ENCODE assay signal across 8 cellular contexts in genomic region chr17:76273435-76273921, GRCh38. TPM values are rescaled to one million over a fixed set of nuclear protein-coding genes. Genes with fewer than 3 reads are reported as not detected.
A peak's percentile ranks its signal among the peaks of the same experiment; 100 is the strongest.
DNase-seq lines count a peak whose midpoint lies in the region; ATAC-seq, FAIRE-seq and TF ChIP-seq lines count a peak whose summit lies in the region.

No MANE protein-coding gene starts in this region.

- no peak overlapping the region for H3K9ac ChIP-seq in IMR-90 (ENCODE audit: low read depth, low read length)
- H3K9ac ChIP-seq in GM12878 (ENCODE audit: control insufficient read depth, insufficient read depth, low read length) = peak overlapping the region; percentile 99

- POLR2A ChIA-PET in IMR-90 (lab: Charles Lee; ENCODE audit: unreplicated experiment) = no interaction called here
- POLR2A ChIA-PET in GM12878 (lab: Charles Lee) = interaction anchor here (0.6 to 17.9 kb wide), 6 partner anchors 11 to 368 kb away, joined by 3 to 427 read pairs (median 43); partner anchors contain the start of genes MRPL38, RNF157 and UBALD2

- in situ Hi-C loops in IMR-90 (cut with MboI; ENCODE audit: low sequenced_read_pairs) = no loop called here
- in situ Hi-C loops in GM12878 (cut with MboI) = loop anchor here (25.0 kb wide), 2 partner anchors 1189 to 1889 kb away; partner anchors contain the start of gene SYNGR2

- FAIRE-seq in GM12878 (lab: Jason Lieb, UNC) (no peak), pancreas (lab: Jason Lieb, UNC) (no peak)

- H3K27ac ChIP-seq in IMR-90 (ENCODE audit: insufficient read depth, low read length) = no peak overlapping the region
- H3K27ac ChIP-seq in GM12878 (ENCODE audit: control insufficient read depth, insufficient read depth) = peak overlapping the region; percentile 99
- H3K27ac ChIP-seq in pancreas = no peak overlapping the region

- dilution Hi-C loops in IMR-90 (cut with HindIII; ENCODE audit: low sequenced_read_pairs, unreplicated experiment) = no loop called here

- H3K4ac ChIP-seq in IMR-90 (ENCODE audit: low read depth, low read length) = no peak overlapping the region

- no peak for ATAC-seq in IMR-90 (ENCODE audit: low read depth)
- ATAC-seq in GM12878 = no peak
- ATAC-seq in pancreas = no peak
- no peak for ATAC-seq in HG02678 (IDR thresholded peaks at IDR 0.05; ENCODE audit: unreplicated experiment)
- ATAC-seq in HG03432 (IDR thresholded peaks at IDR 0.05; ENCODE audit: unreplicated experiment) = no peak

- TF ChIP-seq RAD21 in IMR-90 (IDR thresholded peaks at IDR 0.05; ENCODE audit: low read length) (no peak), GM12878 (IDR thresholded peaks at IDR 0.05; ENCODE audit: insufficient read depth, low read depth, low read length) (no peak)

- no CpG with 5 or more reads among the region's 14 CpGs for WGBS in IMR-90 (ENCODE audit: extremely low coverage in 2 of 2, insufficient read length in 1 of 2), 2 experiments
- 90% methylated on average over 14 of the region's 14 CpGs for WGBS in GM12878 (ENCODE audit: insufficient coverage, insufficient replicate concordance, low lambda C conversion rate, missing lambda C conversion rate)
- WGBS in pancreas, 2 donors = 92 to 94% methylated on average over 13 to 14 of the region's 14 CpGs

- SMC1A ChIA-PET in GM12878 (lab: Charles Lee; ENCODE audit: uncharacterized antibody, unreplicated experiment) = interaction anchor here (0.9 to 10.2 kb wide), 8 partner anchors 12 to 152 kb away, joined by 4 to 152 read pairs (median 10); partner anchors contain the start of gene UBALD2

- RAD21 ChIA-PET in GM12878 (lab: Charles Lee; ENCODE audit: unreplicated experiment) = interaction anchor here (1.0 to 18.5 kb wide), 6 partner anchors 10 to 150 kb away, joined by 3 to 419 read pairs (median 60); partner anchors contain the start of gene UBALD2

- H3K79me2 ChIP-seq in GM12878 (ENCODE audit: control insufficient read depth, insufficient read depth, low read length) = peaks cover 38% of the 10 kb centered on the region

- H2AFZ ChIP-seq in IMR-90 (replicated peaks; ENCODE audit: low read length, poor library complexity) (no peak overlapping the region), GM12878 (ENCODE audit: control insufficient read depth, low read depth, low read length) (no peak overlapping the region)

- no peak overlapping the region for H3K18ac ChIP-seq in IMR-90 (ENCODE audit: low read depth, low read length)

- H4K20me1 ChIP-seq in IMR-90 (ENCODE audit: insufficient read depth, low read length) (no peaks in the 10 kb centered on the region; the same call in 1 of the 2 replicates), GM12878 (ENCODE audit: control insufficient read depth, insufficient read depth) (no peaks in the 10 kb centered on the region)

- H3K14ac ChIP-seq in IMR-90 (replicated peaks; ENCODE audit: low read depth, low read length) = no peak overlapping the region

- no peak overlapping the region for H2BK15ac ChIP-seq in IMR-90 (ENCODE audit: low read depth, low read length)

- H2BK5ac ChIP-seq in IMR-90 (ENCODE audit: low read depth, low read length, poor library complexity, severe bottlenecking) = no peak overlapping the region

- H3K79me1 ChIP-seq in IMR-90 (ENCODE audit: low read depth in 1 of 2, low read length in 2 of 2) = peaks cover 13 to 39% of the 10 kb centered on the region in 2 experiments; a peak in 3 of 4 replicates

- H3K4me1 ChIP-seq in IMR-90 (ENCODE audit: control insufficient read depth, insufficient read depth, low read length) (peaks cover 7% of the 10 kb centered on the region), GM12878 (ENCODE audit: control insufficient read depth, insufficient read depth, low read length) (peaks cover 47% of the 10 kb centered on the region), pancreas (peaks cover 13 to 37% (median 14%) of the 10 kb centered on the region in 3 donors)

- H4K5ac ChIP-seq in IMR-90 (ENCODE audit: low read depth, low read length) = no peak overlapping the region

- no peak for TF ChIP-seq CTCF in IMR-90 (conservative IDR thresholded peaks at IDR 0.05; ENCODE audit: low read depth, low read length)
- no peak for TF ChIP-seq CTCF in GM12878 (IDR thresholded peaks at IDR 0.05 in 2 of 3, conservative IDR thresholded peaks at IDR 0.05 in 1 of 3; ENCODE audit: control insufficient read depth in 2 of 3, extremely low read depth in 1 of 3, insufficient read depth in 1 of 3, low read depth in 3 of 3, low read length in 3 of 3)
- no peak for TF ChIP-seq CTCF in pancreas (IDR thresholded peaks at IDR 0.05)

- H2AK9ac ChIP-seq in IMR-90 (replicated peaks; ENCODE audit: low read depth, low read length, poor library complexity) = peak overlapping the region; percentile 66

- H2BK120ac ChIP-seq in IMR-90 (ENCODE audit: low read depth, low read length) = no peak overlapping the region

- no peak overlapping the region for H4K8ac ChIP-seq in IMR-90 (ENCODE audit: low read depth in 2 of 2, low read length in 2 of 2)

- H3K9me1 ChIP-seq in IMR-90 (ENCODE audit: insufficient read depth, low read length) = peaks cover 6% of the 10 kb centered on the region

- peaks cover 9% of the 10 kb centered on the region for H3K36me3 ChIP-seq in IMR-90 (ENCODE audit: control insufficient read depth, insufficient read depth, low read length)
- no peaks in the 10 kb centered on the region; a peak in 1 of 4 replicates for H3K36me3 ChIP-seq in GM12878 (ENCODE audit: control insufficient read depth in 2 of 2, insufficient read depth in 2 of 2, low read length in 1 of 2)
- peaks cover 0 to 8% (median 0%) of the 10 kb centered on the region in 3 donors for H3K36me3 ChIP-seq in pancreas

- no peak overlapping the region for H3K56ac ChIP-seq in IMR-90 (ENCODE audit: extremely low read depth, insufficient read depth, low read length)

- H2BK20ac ChIP-seq in IMR-90 (ENCODE audit: low read depth, low read length) = no peak overlapping the region

- H2AK5ac ChIP-seq in IMR-90 (ENCODE audit: low read depth, low read length) = no peak overlapping the region

- no peaks in the 10 kb centered on the region for H3K9me3 ChIP-seq in IMR-90 (ENCODE audit: control insufficient read depth, insufficient read depth, low read length)
- no peaks in the 10 kb centered on the region for H3K9me3 ChIP-seq in GM12878 (replicated peaks; ENCODE audit: control insufficient read depth, insufficient read depth, low read length)
- H3K9me3 ChIP-seq in pancreas = no peaks in the 10 kb centered on the region

- no TSS peak for BruUV-seq in IMR-90 (replicated peaks; lab: Mats Ljungman, UMichigan)
- no TSS peak for BruUV-seq in GM12878 (replicated peaks; lab: Mats Ljungman, UMichigan)

- H3K4me2 ChIP-seq in IMR-90 (ENCODE audit: low read depth, low read length) (no peak overlapping the region), GM12878 (ENCODE audit: control insufficient read depth, insufficient read depth) (peak overlapping the region; percentile 18; the same call in 1 of the 2 replicates)

- no peak overlapping the region for H3K23ac ChIP-seq in IMR-90 (ENCODE audit: low read depth, low read length)

- no peak overlapping the region for H4K91ac ChIP-seq in IMR-90 (ENCODE audit: insufficient read depth, low read depth, low read length)

- no peak for TF ChIP-seq POLR2A in IMR-90 (IDR thresholded peaks at IDR 0.05; ENCODE audit: low read depth, low read length)
- TF ChIP-seq POLR2A in GM12878 (IDR thresholded peaks at IDR 0.05; ENCODE audit: low read depth, low read length) = peak; percentile 62

- intact Hi-C loops in IMR-90 (cut with micrococcal nuclease) (no loop called here), GM12878 (cut with micrococcal nuclease; ENCODE audit: unreplicated experiment) (no loop called here), pancreas (cut with DNase I) (no loop called here)

- no peak for TF ChIP-seq EP300 in GM12878 (IDR thresholded peaks at IDR 0.05; ENCODE audit: borderline replicate concordance in 1 of 2, control insufficient read depth in 1 of 2, low read depth in 2 of 2, low read length in 2 of 2)

- CTCF ChIA-PET in IMR-90 (lab: Yijun Ruan, JAX) = interaction anchor here (1.3 kb wide), 1 partner anchor 9 kb away, joined by 3 read pairs; the partner anchor contains the start of gene UBALD2
- CTCF ChIA-PET in GM12878 (lab: Yijun Ruan, JAX) = interaction anchor here (0.9 to 10.6 kb wide), 9 partner anchors 9 to 259 kb away, joined by 3 to 160 read pairs (median 3); no protein-coding TSS in a partner anchor

- DNase-seq in D341Med (ENCODE audit: low spot score) = peak; percentile 54
- DNase-seq in IMR-90 = no peak
- no peak for DNase-seq in GM12878 (ENCODE audit: low read depth, low spot score)
- peak in 4 of 6 donors; percentile 26 to 76 (median 56) for DNase-seq in pancreas
- DNase-seq in iPS-NIHi11 (ENCODE audit: low spot score) = no peak
- no peak for DNase-seq in NCI-H510A (lab: John Stamatoyannopoulos, UW)

- H3K4me3 ChIP-seq in IMR-90 (ENCODE audit: insufficient read depth, low read depth, low read length) = no peak overlapping the region
- 0 out of 2 replicates have a peak overlapping the region, but pooled peaks have one; percentile 58 for H3K4me3 ChIP-seq in GM12878
- H3K4me3 ChIP-seq in pancreas = no peak overlapping the region

- H3K27me3 ChIP-seq in IMR-90 (ENCODE audit: control insufficient read depth, insufficient read depth, low read length) = no peaks in the 10 kb centered on the region
- H3K27me3 ChIP-seq in GM12878 (replicated peaks in 1 of 2; ENCODE audit: control insufficient read depth in 2 of 2, insufficient read depth in 2 of 2, low read length in 1 of 2) = no peaks in the 10 kb centered on the region
- no peaks in the 10 kb centered on the region for H3K27me3 ChIP-seq in pancreas

RNA-seq across cellular contexts. Expression of gene UBALD2, which starts 8.3 kb away (rescaled TPM):
- total RNA-seq in IMR-90 (2012; rRNA removed) (0.90 and 1.4 TPM in 2 replicates), GM12878 (2014; rRNA removed) (54.7 and 63.4 TPM in 2 replicates), GM12878 (2014; rRNA removed; fragmentation: Illumina TruSeq; extraction: Trizol) (12.3 and 17.1 TPM in 2 replicates), GM12878 (2021) (130 and 132 TPM in 2 replicates), pancreas (10 to 100 TPM; 17.8 to 34.6 (median 24.6) TPM)
- polyA plus RNA-seq in IMR-90 (2012; rRNA removed) (12.1 and 19.9 TPM in 2 replicates), GM12878 (2011; rRNA removed) (50.3 and 165 TPM in 2 replicates), GM12878 (2014; fragmentation: Illumina TruSeq; extraction: Trizol) (12.1 and 24.0 TPM in 2 replicates), GM12878 (2014; fragmentation: Nextera tagmentation; extraction: Ambion mirVana) (10 to 100 TPM in 1 of 2 experiments, 1 to 10 TPM in 1; 4.4 to 16.4 TPM), GM12878 (2014; rRNA removed) (66.4 and 81.1 TPM in 2 replicates), GM12878 (2016; fragmentation: Nextera tagmentation; extraction: Ambion mirVana) (1 to 10 TPM; 2.8 TPM), pancreas (10 to 100 TPM; 21.8 to 30.0 TPM)
- polyA plus RNA-seq in IMR-90 (2012; cell fraction: cytosol; rRNA removed) = 11.6 and 33.1 TPM in 2 replicates
- 14.2 and 21.7 TPM in 2 replicates for polyA plus RNA-seq in IMR-90 (2012; cell fraction: nucleus; rRNA removed; ENCODE audit: low replicate concordance)
- 10.7 and 18.0 TPM in 2 replicates for total RNA-seq in GM12878 (2013; cell fraction: nucleolus; rRNA removed)
- 44.7 TPM for polyA plus RNA-seq in GM12878 (2011; ENCODE audit: low read depth)
- 54.9 and 77.4 TPM in 2 replicates for polyA plus RNA-seq in GM12878 (2011; cell fraction: cytosol; rRNA removed)
- 56.6 and 64.5 TPM in 2 replicates for polyA plus RNA-seq in GM12878 (2011; cell fraction: nucleus; rRNA removed)
- polyA plus RNA-seq in GM12878 (2012) = 98.6 and 132 TPM in 2 replicates
- 24.4 and 40.4 TPM in 2 replicates for polyA minus RNA-seq in GM12878 (2011; rRNA and poly(A)+ RNA removed)
- 55.5 and 60.7 TPM in 2 replicates for polyA minus RNA-seq in GM12878 (2011; cell fraction: cytosol; rRNA and poly(A)+ RNA removed)
- polyA minus RNA-seq in GM12878 (2011; cell fraction: nucleus; rRNA and poly(A)+ RNA removed) = 18.3 and 30.3 TPM in 2 replicates

RNA-seq across cellular contexts. Expression of gene RNF157, which starts 33.2 kb away (rescaled TPM):
- total RNA-seq in IMR-90 (2012; rRNA removed) = 0.54 and 0.83 TPM in 2 replicates
- polyA plus RNA-seq in IMR-90 (2012; rRNA removed) = 1.1 and 1.3 TPM in 2 replicates
- 0.56 and 0.93 TPM in 2 replicates for polyA plus RNA-seq in IMR-90 (2012; cell fraction: cytosol; rRNA removed)
- 0.74 and 1.1 TPM in 2 replicates for polyA plus RNA-seq in IMR-90 (2012; cell fraction: nucleus; rRNA removed; ENCODE audit: low replicate concordance)
- total RNA-seq in GM12878 (2013; cell fraction: nucleolus; rRNA removed) = 1.4 and 2.8 TPM in 2 replicates
- 9.7 and 10.4 TPM in 2 replicates for total RNA-seq in GM12878 (2014; rRNA removed)
- total RNA-seq in GM12878 (2014; rRNA removed; fragmentation: Illumina TruSeq; extraction: Trizol) = 10.4 and 11.8 TPM in 2 replicates
- 14.8 and 17.9 TPM in 2 replicates for total RNA-seq in GM12878 (2021)
- 5.8 TPM for polyA plus RNA-seq in GM12878 (2011; ENCODE audit: low read depth)
- 6.0 and 7.3 TPM in 2 replicates for polyA plus RNA-seq in GM12878 (2011; rRNA removed)
- polyA plus RNA-seq in GM12878 (2011; cell fraction: cytosol; rRNA removed) = 7.3 and 8.6 TPM in 2 replicates
- 3.7 and 4.7 TPM in 2 replicates for polyA plus RNA-seq in GM12878 (2011; cell fraction: nucleus; rRNA removed)
- polyA plus RNA-seq in GM12878 (2012) = 6.4 and 8.4 TPM in 2 replicates
- polyA plus RNA-seq in GM12878 (2014; fragmentation: Illumina TruSeq; extraction: Trizol) = 14.1 and 15.9 TPM in 2 replicates
- 1 to 10 TPM; 5.2 to 9.5 TPM for polyA plus RNA-seq in GM12878 (2014; fragmentation: Nextera tagmentation; extraction: Ambion mirVana)
- polyA plus RNA-seq in GM12878 (2014; rRNA removed) = 12.1 and 12.3 TPM in 2 replicates
- polyA plus RNA-seq in GM12878 (2016; fragmentation: Nextera tagmentation; extraction: Ambion mirVana) = 1 to 10 TPM; 1.4 to 3.4 TPM
- 6.6 and 10.4 TPM in 2 replicates for polyA minus RNA-seq in GM12878 (2011; rRNA and poly(A)+ RNA removed)
- 3.1 and 4.8 TPM in 2 replicates for polyA minus RNA-seq in GM12878 (2011; cell fraction: cytosol; rRNA and poly(A)+ RNA removed)
- polyA minus RNA-seq in GM12878 (2011; cell fraction: nucleus; rRNA and poly(A)+ RNA removed) = 2.5 and 6.2 TPM in 2 replicates
- 1 to 10 TPM in 5 of 6 donors, under 1 TPM in 1; 0.87 to 4.0 (median 2.8) TPM for total RNA-seq in pancreas
- 1 to 10 TPM; 3.4 to 6.4 TPM for polyA plus RNA-seq in pancreas

RNA-seq across cellular contexts. Expression of gene QRICH2, which starts 34.6 kb away (rescaled TPM):
- 3.9 and 4.8 TPM in 2 replicates for total RNA-seq in IMR-90 (2012; rRNA removed)
- 4.3 and 4.7 TPM in 2 replicates for polyA plus RNA-seq in IMR-90 (2012; rRNA removed)
- 1.5 and 2.8 TPM in 2 replicates for polyA plus RNA-seq in IMR-90 (2012; cell fraction: cytosol; rRNA removed)
- polyA plus RNA-seq in IMR-90 (2012; cell fraction: nucleus; rRNA removed; ENCODE audit: low replicate concordance) = 30.2 and 57.3 TPM in 2 replicates
- total RNA-seq in GM12878 (2013; cell fraction: nucleolus; rRNA removed) = 1.3 and 1.8 TPM in 2 replicates
- total RNA-seq in GM12878 (2014; rRNA removed) = 0.23 and 0.27 TPM in 2 replicates
- 0.18 and 0.27 TPM in 2 replicates for total RNA-seq in GM12878 (2014; rRNA removed; fragmentation: Illumina TruSeq; extraction: Trizol)
- 0.35 and 0.72 TPM in 2 replicates for total RNA-seq in GM12878 (2021)
- polyA plus RNA-seq in GM12878 (2011; ENCODE audit: low read depth) = 0.17 TPM
- 0.07 and 0.15 TPM in 2 replicates for polyA plus RNA-seq in GM12878 (2011; rRNA removed)
- polyA plus RNA-seq in GM12878 (2011; cell fraction: cytosol; rRNA removed) = 0.22 and 0.28 TPM in 2 replicates
- 0.73 and 0.76 TPM in 2 replicates for polyA plus RNA-seq in GM12878 (2011; cell fraction: nucleus; rRNA removed)
- 0.27 and 0.32 TPM in 2 replicates for polyA plus RNA-seq in GM12878 (2012)
- 0.12 TPM in 1 of 2 replicates, not detected in the other for polyA plus RNA-seq in GM12878 (2014; fragmentation: Illumina TruSeq; extraction: Trizol)
- under 1 TPM; 0.04 to 0.05 TPM for polyA plus RNA-seq in GM12878 (2014; fragmentation: Nextera tagmentation; extraction: Ambion mirVana)
- 0.44 and 0.58 TPM in 2 replicates for polyA plus RNA-seq in GM12878 (2014; rRNA removed)
- polyA plus RNA-seq in GM12878 (2016; fragmentation: Nextera tagmentation; extraction: Ambion mirVana) = under 1 TPM; 0.51 to 0.54 TPM
- 1.4 and 1.8 TPM in 2 replicates for polyA minus RNA-seq in GM12878 (2011; rRNA and poly(A)+ RNA removed)
- 0.31 TPM in 1 of 2 replicates, not detected in the other for polyA minus RNA-seq in GM12878 (2011; cell fraction: cytosol; rRNA and poly(A)+ RNA removed)
- polyA minus RNA-seq in GM12878 (2011; cell fraction: nucleus; rRNA and poly(A)+ RNA removed) = 0.36 and 1.1 TPM in 2 replicates
- 1 to 10 TPM in 5 of 6 donors, under 1 TPM in 1; 0.81 to 2.6 (median 1.6) TPM for total RNA-seq in pancreas
- polyA plus RNA-seq in pancreas = 1 to 10 TPM; 7.4 to 9.2 TPM

Comparison
In these comparisons a context has a peak if more than half of its experiments do, and no peak if none do; other contexts are left out.
1. DNase-seq: peak in D341Med (single experiment) and pancreas (4 of 6); none in IMR-90 (single experiment), GM12878 (single experiment), iPS-NIHi11 (single experiment) and NCI-H510A (single experiment).